In genomic region chr20:8223096-8223870, GRCh38 we compare ENCODE assay signal across 13 cellular contexts.
DNase-seq lines count a peak whose midpoint lies in the region; TF ChIP-seq lines count a peak whose summit lies in the region.
"Had no signal": no experiment of that assay in that cellular context is flagged by ENCODE, and none has a peak within 500 bp of the region (broad histone marks: within the 10 kb centered on the region; RNA-seq: fewer than 3 reads in every experiment).

No MANE protein-coding gene starts in this region.

- H3K9me3 ChIP-seq in esophagus squamous epithelium, result no peaks in the 10 kb centered on the region
- no peaks in the 10 kb centered on the region for H3K9me3 ChIP-seq in vagina

- H3K27me3 ChIP-seq in esophagus squamous epithelium (no peaks in the 10 kb centered on the region), vagina (no peaks in the 10 kb centered on the region)

- H3K4me1 ChIP-seq in esophagus squamous epithelium (peaks cover 0 to 16% (median 0%) of the 10 kb centered on the region in 3 donors), vagina (peaks cover 7% of the 10 kb centered on the region)

- peak; percentile 69 for DNase-seq in ELR (ENCODE audit: low read depth)
- peak; percentile 25 for DNase-seq in NCI-H748 treated with DMSO at 0.1 percent for 48 hours (lab: John Stamatoyannopoulos, UW)
- no peak for DNase-seq in esophagus squamous epithelium (lab: John Stamatoyannopoulos, UW)
- DNase-seq in retinal pigment epithelial cell (ENCODE audit: low read depth), result peak; percentile 43
- DNase-seq in midbrain (lab: John Stamatoyannopoulos, UW), result no peak
- no peak for DNase-seq in vagina (ENCODE audit: extremely low spot score in 2 of 2)
- no peak for DNase-seq in stimulated activated CD4-positive, alpha-beta T cell treated with anti-CD3 and anti-CD28 coated beads, Interleukin-4, amount 100 ng/mL, for 1 hour
- no peak for DNase-seq in DMS53 (lab: John Stamatoyannopoulos, UW)
- DNase-seq: COR-L47; effector memory CD8-positive, alpha-beta T cell; NCI-H1417 treated with DMSO at 0.1 percent for 48 hours; NK-92 treated with Interleukin-12 subunit alpha and Interleukin-12 subunit beta, amount 100 ng/mL, for 24 hours had no signal

- H3K4me3 ChIP-seq in esophagus squamous epithelium, result no peak overlapping the region
- H3K4me3 ChIP-seq in retinal pigment epithelial cell (ENCODE audit: low read length), result no peak overlapping the region
- H3K4me3 ChIP-seq in vagina, result no peak overlapping the region
- H3K4me3 ChIP-seq: SK-N-MC had no signal

- TF ChIP-seq CTCF in esophagus squamous epithelium (IDR thresholded peaks at IDR 0.05) (no peak), retinal pigment epithelial cell (conservative IDR thresholded peaks at IDR 0.05; ENCODE audit: low read depth, low read length) (no peak), vagina (IDR thresholded peaks at IDR 0.05) (no peak)

- H3K36me3 ChIP-seq in esophagus squamous epithelium, result no peaks in the 10 kb centered on the region
- no peaks in the 10 kb centered on the region for H3K36me3 ChIP-seq in vagina

- WGBS in esophagus squamous epithelium, 2 donors, result 16 to 28% methylated on average over 2 of the region's 2 CpGs

- TF ChIP-seq POLR2A in esophagus squamous epithelium (IDR thresholded peaks at IDR 0.05), result no peak
- no peak for TF ChIP-seq POLR2A in vagina (IDR thresholded peaks at IDR 0.05)

- peak overlapping the region in 3 of 4 donors; percentile 24 to 53 (median 37) for H3K27ac ChIP-seq in esophagus squamous epithelium
- no peak overlapping the region for H3K27ac ChIP-seq in vagina
- H3K27ac ChIP-seq: SK-N-MC had no signal

- intact Hi-C loops in esophagus squamous epithelium (cut with DNase I) (no loop called here), vagina (cut with DNase I) (no loop called here)

Comparison
In these comparisons a context has a peak if more than half of its experiments do, and no peak if none do; other contexts are left out.
1. DNase-seq: peak in ELR (single experiment), NCI-H748 treated with DMSO at 0.1 percent for 48 hours (single experiment) and retinal pigment epithelial cell (single experiment); none in esophagus squamous epithelium (single experiment), midbrain (single experiment), vagina (0 of 2), stimulated activated CD4-positive, alpha-beta T cell treated with anti-CD3 and anti-CD28 coated beads, Interleukin-4, amount 100 ng/mL, for 1 hour (single experiment) and DMS53 (single experiment).